In genomic region chr4:179059396-179059795, GRCh38 we compare ENCODE assay signal across 21 cellular contexts.
DNase-seq lines count a peak whose midpoint lies in the region; ATAC-seq, FAIRE-seq and TF ChIP-seq lines count a peak whose summit lies in the region.
"Had no signal": no experiment of that assay in that cellular context is flagged by ENCODE, and none has a peak within 500 bp of the region (broad histone marks: within the 10 kb centered on the region; RNA-seq: fewer than 3 reads in every experiment).

No MANE protein-coding gene starts in this region.

- H3K79me1 ChIP-seq in H1 (ENCODE audit: low read depth, low read length): no peaks in the 10 kb centered on the region

- no peak overlapping the region for H3K9ac ChIP-seq in H1 (replicated peaks in 1 of 4; ENCODE audit: extremely low read depth in 1 of 4, low read depth in 3 of 4, low read length in 3 of 4)
- H3K9ac ChIP-seq: BLaER1 treated with 17β-estradiol and CSF1 and Interleukin-3, amounts not matched to agents 10 nM and 100 nM had no signal

- no peak overlapping the region for H3K4me2 ChIP-seq in H1 (ENCODE audit: insufficient read depth in 1 of 2, low read depth in 2 of 2, low read length in 2 of 2)
- H3K4me2 ChIP-seq: A549; BLaER1 treated with 17β-estradiol and CSF1 and Interleukin-3, amounts not matched to agents 10 nM and 100 nM had no signal

- intact Hi-C loops in posterior vena cava (cut with DNase I) (no loop called here), aorta (cut with DNase I) (no loop called here)

- no peak overlapping the region for H2BK5ac ChIP-seq in H1 (ENCODE audit: low read depth, low read length)

- FAIRE-seq in H1 (lab: Jason Lieb, UNC): no peak
- FAIRE-seq: A549, D721Med, G401.6, GM12891, GM19239 had no signal

- H3K27me3 ChIP-seq in H1 (replicated peaks in 1 of 4; ENCODE audit: control insufficient read depth in 3 of 4, extremely low read depth in 1 of 4, insufficient read depth in 3 of 4, low read length in 3 of 4) (no peaks in the 10 kb centered on the region), aorta (ENCODE audit: control insufficient read depth in 1 of 2, insufficient read depth in 2 of 2, low read length in 1 of 2) (no peaks in the 10 kb centered on the region)
- H3K27me3 ChIP-seq: BLaER1 treated with 17β-estradiol and CSF1 and Interleukin-3, amounts not matched to agents 10 nM and 100 nM had no signal

- H2AFZ ChIP-seq in H1 (ENCODE audit: low read length): 0 out of 2 replicates have a peak overlapping the region, but pooled peaks have one; percentile 28

- no peaks in the 10 kb centered on the region for H3K36me3 ChIP-seq in H1 (ENCODE audit: control insufficient read depth in 2 of 4, insufficient read depth in 4 of 4, low read length in 3 of 4)
- H3K36me3 ChIP-seq in aorta (ENCODE audit: control insufficient read depth in 1 of 2, insufficient read depth in 2 of 2, low read length in 1 of 2): no peaks in the 10 kb centered on the region
- H3K36me3 ChIP-seq: BLaER1 treated with 17β-estradiol and CSF1 and Interleukin-3, amounts not matched to agents 10 nM and 100 nM had no signal

- no peaks in the 10 kb centered on the region for H3K79me2 ChIP-seq in H1 (ENCODE audit: control insufficient read depth in 1 of 2, insufficient read depth in 2 of 2, low read length in 2 of 2)

- no peak overlapping the region for H3K27ac Mint-ChIP-seq in mesothelial cell of epicardium
- H3K27ac Mint-ChIP-seq: B cell; CD4-positive, alpha-beta T cell; CD8-positive, alpha-beta T cell had no signal

- H3K9me3 ChIP-seq in H1 (ENCODE audit: insufficient read depth in 2 of 2, low read depth in 1 of 2, low read length in 1 of 2): no peaks in the 10 kb centered on the region
- H3K9me3 ChIP-seq in aorta (ENCODE audit: control insufficient read depth, low read length): no peaks in the 10 kb centered on the region
- H3K9me3 ChIP-seq: A549, Caco-2 had no signal

- H2BK15ac ChIP-seq in H1 (ENCODE audit: low read length): peak overlapping the region; percentile 25; the same call in 1 of the 2 replicates

- ATAC-seq in aorta (ENCODE audit: low FRiP score) (peak; percentile 7), HG03095 (IDR thresholded peaks at IDR 0.05; ENCODE audit: unreplicated experiment) (no peak)
- ATAC-seq: A549; CD8-positive, alpha-beta T cell had no signal

- H3K27ac ChIP-seq in H1 (ENCODE audit: low read depth, low read length) (no peak overlapping the region), aorta (ENCODE audit: low read depth in 1 of 2, low read length in 2 of 2) (no peak overlapping the region)
- H3K27ac ChIP-seq: 22Rv1; A549; BLaER1 treated with 17β-estradiol and CSF1 and Interleukin-3, amounts not matched to agents 10 nM and 100 nM; C4-2B had no signal

- H3K36me3 Mint-ChIP-seq in mesothelial cell of epicardium: no peaks in the 10 kb centered on the region
- H3K36me3 Mint-ChIP-seq: CD8-positive, alpha-beta T cell had no signal

- TF ChIP-seq CTCF in H1 (IDR thresholded peaks at IDR 0.05; ENCODE audit: control extremely low read depth in 1 of 3, insufficient read depth in 1 of 3, low read depth in 1 of 3, low read length in 3 of 3) (no peak), mesothelial cell of epicardium (IDR thresholded peaks at IDR 0.05; ENCODE audit: unreplicated experiment) (no peak)

- H3K14ac ChIP-seq in H1 (ENCODE audit: insufficient read length): no peak overlapping the region

- no peaks in the 10 kb centered on the region for H4K20me1 ChIP-seq in H1 (replicated peaks in 1 of 2; ENCODE audit: control insufficient read depth in 1 of 2, insufficient read depth in 2 of 2, low read length in 2 of 2)
- H4K20me1 ChIP-seq: BLaER1 treated with 17β-estradiol and CSF1 and Interleukin-3, amounts not matched to agents 10 nM and 100 nM had no signal

- H2BK120ac ChIP-seq in H1 (replicated peaks; ENCODE audit: low read depth, low read length): no peak overlapping the region

- POLR2A ChIA-PET in H1 (lab: Charles Lee; ENCODE audit: partially characterized antibody): no interaction called here

- no peak overlapping the region for H2BK12ac ChIP-seq in H1 (ENCODE audit: low read depth, low read length)

- H2AK5ac ChIP-seq in H1 (ENCODE audit: low read depth, low read length): no peak overlapping the region

- no peak overlapping the region for H4K8ac ChIP-seq in H1 (ENCODE audit: extremely low read depth, insufficient read depth, low read length)

- H3K9me3 Mint-ChIP-seq in mesothelial cell of epicardium: peaks cover 18% of the 10 kb centered on the region

- H3K4me3 ChIP-seq in H1 (ENCODE audit: extremely low read depth in 1 of 4, insufficient read depth in 2 of 4, low read depth in 3 of 4, low read length in 4 of 4) (no peak overlapping the region), aorta (ENCODE audit: low read length in 2 of 2) (no peak overlapping the region)
- H3K4me3 ChIP-seq: A549; BLaER1 treated with 17β-estradiol and CSF1 and Interleukin-3, amounts not matched to agents 10 nM and 100 nM had no signal

- no peaks in the 10 kb centered on the region for H3K27me3 Mint-ChIP-seq in mesothelial cell of epicardium (ENCODE audit: low read depth)
- H3K27me3 Mint-ChIP-seq: B cell; CD4-positive, alpha-beta T cell had no signal

- no peak overlapping the region for H3K56ac ChIP-seq in H1 (replicated peaks; ENCODE audit: insufficient read length, low read depth, low read length)

- H4K5ac ChIP-seq in H1 (ENCODE audit: insufficient read length, low read depth, low read length): no peak overlapping the region

- CTCF ChIA-PET in H1 (lab: Charles Lee; ENCODE audit: partially characterized antibody): interaction anchor here (1.6 kb wide), 1 partner anchor 13 kb away, joined by 3 read pairs; no protein-coding TSS in a partner anchor

- H3K23me2 ChIP-seq in H1 (ENCODE audit: low read depth, low read length): no peaks in the 10 kb centered on the region

- H3K18ac ChIP-seq in H1 (ENCODE audit: extremely low read depth, low read length): no peak overlapping the region

- no peak overlapping the region for H2BK20ac ChIP-seq in H1 (ENCODE audit: low read length)

- no peak overlapping the region for H3K4ac ChIP-seq in H1 (replicated peaks; ENCODE audit: insufficient read length, low read depth, low read length)

- no peaks in the 10 kb centered on the region for H3K4me1 Mint-ChIP-seq in mesothelial cell of epicardium
- H3K4me1 Mint-ChIP-seq: B cell had no signal

- TF ChIP-seq POLR2A in H1 (IDR thresholded peaks at IDR 0.05; ENCODE audit: control extremely low read depth in 1 of 2, low read depth in 2 of 2, low read length in 2 of 2): no peak

- TF ChIP-seq EP300 in H1 (IDR thresholded peaks at IDR 0.05; ENCODE audit: borderline replicate concordance in 1 of 2, low read depth in 2 of 2, low read length in 2 of 2): no peak

- H3K4me3 Mint-ChIP-seq in mesothelial cell of epicardium: no peak overlapping the region
- H3K4me3 Mint-ChIP-seq: B cell; CD4-positive, alpha-beta T cell; CD8-positive, alpha-beta T cell had no signal

- H3K23ac ChIP-seq in H1 (ENCODE audit: insufficient read length): no peak overlapping the region

- DNase-seq in H1 (ENCODE audit: low read depth in 1 of 2, low spot score in 2 of 2) (no peak), posterior vena cava (ENCODE audit: low spot score) (peak; percentile 61), aorta (no peak), mesothelial cell of epicardium (ENCODE audit: low spot score in 2 of 2, unreplicated experiment in 2 of 2) (no peak)
- DNase-seq: AML-193; Caco-2; Calu3; CD4-positive, alpha-beta T cell; CD8-positive, alpha-beta T cell; DMS79 treated with DMSO at 0.1 percent for 48 hours; GF-D8 had no signal

- H4K91ac ChIP-seq in H1 (replicated peaks; ENCODE audit: insufficient read length, low read length): no peak overlapping the region

- no peak for TF ChIP-seq RAD21 in H1 (IDR thresholded peaks at IDR 0.05 in 1 of 2, conservative IDR thresholded peaks at IDR 0.05 in 1 of 2; ENCODE audit: low read depth in 2 of 2, low read length in 2 of 2)

- WGBS in H1 (ENCODE audit: extremely low coverage in 1 of 2, insufficient coverage in 1 of 2, insufficient read length in 1 of 2, insufficient replicate concordance in 2 of 2, low coverage in 1 of 2, low lambda C conversion rate in 2 of 2, missing lambda C conversion rate in 1 of 2), 2 experiments: 89% methylated on average over 3 of the region's 3 CpGs; no CpG with 5 or more reads in 1 of the 2 experiments
- WGBS in aorta, 2 donors: 93 to 97% methylated on average over 3 of the region's 3 CpGs

- no peaks in the 10 kb centered on the region for H3K4me1 ChIP-seq in H1 (replicated peaks in 1 of 4; ENCODE audit: control insufficient read depth in 3 of 4, insufficient read depth in 4 of 4, low read length in 3 of 4)
- no peaks in the 10 kb centered on the region for H3K4me1 ChIP-seq in aorta (ENCODE audit: control insufficient read depth in 1 of 2, insufficient read depth in 2 of 2, low read length in 2 of 2)
- H3K4me1 ChIP-seq: A549; BLaER1 treated with 17β-estradiol and CSF1 and Interleukin-3, amounts not matched to agents 10 nM and 100 nM; Caco-2 had no signal

TF ChIP-seq in H1, 55 proteins besides CTCF, POLR2A, EP300 and RAD21:
- TF ChIP-seq BRCA1 (IDR thresholded peaks at IDR 0.05; ENCODE audit: low read depth, low read length): no peak
- TF ChIP-seq MAX (IDR thresholded peaks at IDR 0.05): no peak
- TF ChIP-seq TAF1 (IDR thresholded peaks at IDR 0.05; ENCODE audit: low read depth, low read length): no peak
- no peak for TF ChIP-seq SP1 (IDR thresholded peaks at IDR 0.05; ENCODE audit: low read depth, low read length)
- no peak for TF ChIP-seq SUZ12 (IDR thresholded peaks at IDR 0.05; ENCODE audit: low read length)
- no peak for TF ChIP-seq RFX5 (IDR thresholded peaks at IDR 0.05; ENCODE audit: borderline replicate concordance, low read depth, low read length)
- no peak for TF ChIP-seq HDAC2 (IDR thresholded peaks at IDR 0.05; ENCODE audit: borderline replicate concordance in 1 of 2, low read depth in 2 of 2, low read length in 2 of 2)
- no peak for TF ChIP-seq CHD2 (IDR thresholded peaks at IDR 0.05; ENCODE audit: low read length)
- TF ChIP-seq PHF8 (conservative IDR thresholded peaks at IDR 0.05; ENCODE audit: low read depth, low read length): no peak
- TF ChIP-seq POLR2AphosphoS5 (IDR thresholded peaks at IDR 0.05; ENCODE audit: low read depth, low read length): no peak
- TF ChIP-seq CBX8 (IDR thresholded peaks at IDR 0.05; ENCODE audit: borderline replicate concordance, low read depth, low read length): no peak
- no peak for TF ChIP-seq ASH2L (IDR thresholded peaks at IDR 0.05; ENCODE audit: low read length)
